In the genomic region with DNA sequence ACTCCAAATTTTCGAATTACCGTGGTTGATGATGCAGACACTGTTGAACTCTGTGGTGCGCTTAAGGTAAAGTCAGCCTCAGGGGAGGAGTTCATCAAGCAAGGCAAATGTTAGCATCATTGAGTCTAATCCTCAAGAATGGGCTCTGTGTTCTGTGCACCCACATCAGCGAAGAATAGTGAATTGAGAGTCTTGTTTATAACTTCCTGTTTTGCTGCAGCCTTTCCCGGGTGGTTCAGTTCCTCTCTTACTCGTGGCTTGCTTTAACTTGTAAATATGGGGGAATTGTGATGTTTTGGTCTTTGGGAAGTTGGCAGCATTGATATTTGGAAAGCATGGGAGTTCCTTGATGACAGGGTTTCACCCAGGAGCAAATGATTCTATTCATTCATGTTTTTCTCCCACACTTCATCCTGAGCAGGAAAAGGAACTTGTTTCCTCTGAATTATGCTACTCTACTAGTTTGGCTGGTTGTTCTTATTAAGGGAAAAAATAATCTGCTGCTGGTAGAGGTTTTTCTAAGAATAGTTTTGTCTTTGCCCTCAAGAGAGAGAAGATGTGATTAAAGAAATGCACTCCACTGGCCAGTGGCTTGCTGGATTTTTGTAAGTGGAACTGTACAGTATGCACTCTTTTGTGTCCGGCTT, we compare ENCODE assay signal across 15 cellular contexts. TPM values are rescaled to one million over a fixed set of nuclear protein-coding genes. Genes with fewer than 3 reads are reported as not detected.
DNase-seq lines count a peak whose midpoint lies in the region; ATAC-seq and TF ChIP-seq lines count a peak whose summit lies in the region.
"Had no signal": no experiment of that assay in that cellular context is flagged by ENCODE, and none has a peak within 500 bp of the region (broad histone marks: within the 10 kb centered on the region; RNA-seq: fewer than 3 reads in every experiment).

No MANE protein-coding gene starts in this region.

- in situ Hi-C loops in HAP-1 (cut with MboI; ENCODE audit: low sequenced_read_pairs) = loop anchor here (25.0 kb wide), 1 partner anchor 534 kb away; no protein-coding TSS in a partner anchor

- ATAC-seq in Right ventricle myocardium superior (ENCODE audit: poor library complexity) = peak; percentile 22
- ATAC-seq in right cardiac atrium = no peak
- no peak for ATAC-seq in GM18505 (IDR thresholded peaks at IDR 0.05; ENCODE audit: unreplicated experiment)
- no peak for ATAC-seq in HG02571 (IDR thresholded peaks at IDR 0.05; ENCODE audit: unreplicated experiment)
- ATAC-seq: left lobe of liver had no signal

- intact Hi-C loops in Right ventricle myocardium superior (cut with DNase I) = no loop called here
- intact Hi-C loops in right cardiac atrium (cut with DNase I) = no loop called here

- no peaks in the 10 kb centered on the region for H3K4me1 ChIP-seq in right cardiac atrium (ENCODE audit: control insufficient read depth, insufficient read depth, low read length)
- H3K4me1 ChIP-seq in HAP-1 = 0 out of 2 replicates have a peak, but pooled peaks cover 2% of the 10 kb centered on the region
- H3K4me1 ChIP-seq: pancreas had no signal

- TF ChIP-seq POLR2A in GM18505 (IDR thresholded peaks at IDR 0.05; ENCODE audit: borderline replicate concordance, extremely low read depth, insufficient read depth, insufficient read length) = no peak

- H3K27ac ChIP-seq in right cardiac atrium (ENCODE audit: low read length) = no peak overlapping the region
- H3K27ac ChIP-seq: pancreas had no signal

- H3K36me3 ChIP-seq in HAP-1 (replicated peaks) = no peaks in the 10 kb centered on the region; the same call in 1 of the 2 replicates

- no peaks in the 10 kb centered on the region for H3K9me3 ChIP-seq in right cardiac atrium (ENCODE audit: control insufficient read depth, low read length)
- no peaks in the 10 kb centered on the region for H3K9me3 ChIP-seq in HAP-1
- H3K9me3 ChIP-seq: pancreas had no signal

- WGBS in right cardiac atrium = 57% methylated on average over 7 of the region's 7 CpGs

- H3K27me3 ChIP-seq in right cardiac atrium (ENCODE audit: control insufficient read depth, insufficient read depth) (no peaks in the 10 kb centered on the region), HAP-1 (ENCODE audit: low read depth) (no peaks in the 10 kb centered on the region)
- H3K27me3 ChIP-seq: pancreas had no signal

- no peak overlapping the region for H3K4me3 ChIP-seq in right cardiac atrium (ENCODE audit: low read length)
- H3K4me3 ChIP-seq in HAP-1 = no peak overlapping the region
- H3K4me3 ChIP-seq: pancreas had no signal

- DNase-seq in Right ventricle myocardium superior (no peak), right cardiac atrium (no peak), SKM-1 (lab: John Stamatoyannopoulos, UW; ENCODE audit: unreplicated experiment) (peak; percentile 38), islet precursor cell (peak; percentile 66), HAP-1 (ENCODE audit: low spot score in 2 of 2) (no peak), dermis blood vessel endothelial cell (no peak)
- DNase-seq: activated CD4-positive, alpha-beta T cell treated with anti-CD3 and anti-CD28 coated beads for 4 hours; activated naive CD4-positive, alpha-beta T cell; DMS79 treated with DMSO at 0.1 percent for 48 hours; NCI-H146; pancreas; stimulated activated CD4-positive, alpha-beta T cell treated with anti-CD3 and anti-CD28 coated beads, Interleukin-4, amount 100 ng/mL, for 1 hour had no signal

RNA-seq across cellular contexts. Expression of gene GPD1L, which starts 40.4 kb away (rescaled TPM):
- 273 TPM for total RNA-seq in Right ventricle myocardium superior
- total RNA-seq in right cardiac atrium = 100 to 1,000 TPM; 292 to 364 (median 321) TPM
- 139 TPM for polyA plus RNA-seq in right cardiac atrium
- 19.9 and 26.0 TPM in 2 replicates for total RNA-seq in dermis blood vessel endothelial cell

Comparison
In these comparisons a context has a peak if more than half of its experiments do, and no peak if none do; other contexts are left out.
1. DNase-seq: peak in SKM-1 (single experiment) and islet precursor cell (single experiment); none in Right ventricle myocardium superior (single experiment), right cardiac atrium (0 of 3), HAP-1 (0 of 2) and dermis blood vessel endothelial cell (single experiment).
2. RNA of gene GPD1L, which starts 40.4 kb away (total RNA-seq): 292 to 364 TPM in right cardiac atrium and 273 TPM in Right ventricle myocardium superior (single experiment); 19.9 to 26.0 TPM in dermis blood vessel endothelial cell; every median in the first group is over 10 times any median in the second.